8 cellular contexts compared by ENCODE assay signal in genomic region chr11:67504950-67505561, GRCh38. TPM values are rescaled to one million over a fixed set of nuclear protein-coding genes. Genes with fewer than 3 reads are reported as not detected.
A peak's percentile ranks its signal among the peaks of the same experiment; 100 is the strongest.
DNase-seq lines count a peak whose midpoint lies in the region; ATAC-seq and TF ChIP-seq lines count a peak whose summit lies in the region.

Gene PITPNM1 (minus strand): TSS chr11:67505363. CDS start chr11:67504180, 1,183 bp downstream.

- peak within 1 kb of the TSS; percentile 82 for H3K9ac ChIP-seq in SK-N-SH

- peaks cover 39% of the 10 kb centered on the region for H3K4me1 ChIP-seq in Caco-2
- peaks cover 10 to 36% of the 10 kb centered on the region in 2 experiments for H3K4me1 ChIP-seq in SK-N-SH (ENCODE audit: control insufficient read depth in 1 of 2, insufficient read depth in 2 of 2, low read depth in 1 of 2, low read length in 1 of 2)
- peaks cover 4% of the 10 kb centered on the region for H3K4me1 ChIP-seq in cardiac muscle cell (ENCODE audit: low read depth)
- peaks cover 0 to 18% of the 10 kb centered on the region in 2 donors for H3K4me1 ChIP-seq in uterus

- TF ChIP-seq EP300 in SK-N-SH (IDR thresholded peaks at IDR 0.05; ENCODE audit: borderline replicate concordance in 1 of 2, low read depth in 1 of 2, low read length in 1 of 2), result no peak

- H3K27me3 Mint-ChIP-seq in Caco-2 (ENCODE audit: insufficient read depth, unreplicated experiment), result no peaks in the 10 kb centered on the region
- H3K27me3 Mint-ChIP-seq in activated naive CD8-positive, alpha-beta T cell treated with anti-CD3 and anti-CD28 coated beads for 36 hours, result no peaks in the 10 kb centered on the region

- H3K27me3 ChIP-seq in Caco-2 (replicated peaks; ENCODE audit: control insufficient read depth, insufficient read depth, low read length) (no peaks in the 10 kb centered on the region), SK-N-SH (ENCODE audit: insufficient read depth) (no peaks in the 10 kb centered on the region), cardiac muscle cell (peaks cover 9% of the 10 kb centered on the region), uterus (no peaks in the 10 kb centered on the region)

- WGBS in SK-N-SH (ENCODE audit: low lambda C conversion rate), result 0% methylated on average over 7 of the region's 58 CpGs

- no peaks in the 10 kb centered on the region for H3K9me3 Mint-ChIP-seq in Caco-2 (ENCODE audit: unreplicated experiment)
- H3K9me3 Mint-ChIP-seq in activated naive CD8-positive, alpha-beta T cell treated with anti-CD3 and anti-CD28 coated beads for 36 hours, result no peaks in the 10 kb centered on the region

- H3K36me3 ChIP-seq in Caco-2 (ENCODE audit: control insufficient read depth, insufficient read depth, low read length), result peaks cover 3% of the 10 kb centered on the region; the same call in 1 of the 2 replicates
- peaks cover 10 to 19% of the 10 kb centered on the region in 2 experiments for H3K36me3 ChIP-seq in SK-N-SH (replicated peaks in 1 of 2; ENCODE audit: control insufficient read depth in 1 of 2, insufficient read depth in 2 of 2, low read length in 1 of 2)
- no peaks in the 10 kb centered on the region for H3K36me3 ChIP-seq in cardiac muscle cell
- no peaks in the 10 kb centered on the region for H3K36me3 ChIP-seq in uterus

- H3K9me2 ChIP-seq in SK-N-SH, result no peaks in the 10 kb centered on the region

- peaks cover 41% of the 10 kb centered on the region for H3K4me1 Mint-ChIP-seq in Caco-2 (ENCODE audit: low read depth, unreplicated experiment)
- H3K4me1 Mint-ChIP-seq in activated naive CD8-positive, alpha-beta T cell treated with anti-CD3 and anti-CD28 coated beads for 36 hours, result peaks cover 49% of the 10 kb centered on the region

- H3K4me2 ChIP-seq in SK-N-SH, result peak within 1 kb of the TSS; percentile 95

- ATAC-seq in HG03108 (IDR thresholded peaks at IDR 0.05; ENCODE audit: unreplicated experiment), result peak; percentile 18

- POLR2A ChIA-PET in Caco-2 (lab: Charles Lee) (no interaction called here), SK-N-SH (lab: Yijun Ruan, JAX) (interaction anchor here (0.7 to 1.0 kb wide), 2 partner anchors 114 to 138 kb away, joined by 3 to 4 read pairs; partner anchors contain the start of gene RAD9A)

- peaks cover 13% of the 10 kb centered on the region for H4K20me1 ChIP-seq in SK-N-SH (ENCODE audit: insufficient read depth)

- H3F3A ChIP-seq in SK-N-SH (replicated peaks; ENCODE audit: insufficient read depth), result peaks cover 24% of the 10 kb centered on the region

- peaks cover 29% of the 10 kb centered on the region for H3K79me2 ChIP-seq in SK-N-SH (ENCODE audit: insufficient read depth)

- intact Hi-C loops in Caco-2 (cut with micrococcal nuclease; ENCODE audit: unreplicated experiment), result loop anchor here (1.0 to 10.0 kb wide), 5 partner anchors 22 to 390 kb away; partner anchors contain the start of genes AIP, CORO1B, KDM2A and PPP1CA
- intact Hi-C loops in uterus (cut with DNase I; ENCODE audit: low total_unique reads), result loop anchor here (5.0 kb wide), 1 partner anchor 108 kb away; no protein-coding TSS in a partner anchor

- peak within 1 kb of the TSS; percentile 80 to 87 for H3K27ac ChIP-seq in SK-N-SH (ENCODE audit: low read depth in 2 of 2, low read length in 1 of 2)
- H3K27ac ChIP-seq in cardiac muscle cell, result peak within 1 kb of the TSS; percentile 2
- H3K27ac ChIP-seq in uterus, result peak within 1 kb of the TSS; percentile 76 to 93

- no peaks in the 10 kb centered on the region for H3K9me3 ChIP-seq in Caco-2
- no peaks in the 10 kb centered on the region for H3K9me3 ChIP-seq in SK-N-SH
- H3K9me3 ChIP-seq in cardiac muscle cell (ENCODE audit: low read depth), result no peaks in the 10 kb centered on the region
- H3K9me3 ChIP-seq in uterus, result no peaks in the 10 kb centered on the region

- peak within 1 kb of the TSS; percentile 99 for H3K4me3 Mint-ChIP-seq in Caco-2 (ENCODE audit: unreplicated experiment)
- peak within 1 kb of the TSS; percentile 89 for H3K4me3 Mint-ChIP-seq in activated naive CD8-positive, alpha-beta T cell treated with anti-CD3 and anti-CD28 coated beads for 36 hours

- peak within 1 kb of the TSS; percentile 100 for H3K27ac Mint-ChIP-seq in Caco-2 (ENCODE audit: unreplicated experiment)
- H3K27ac Mint-ChIP-seq in activated naive CD8-positive, alpha-beta T cell treated with anti-CD3 and anti-CD28 coated beads for 36 hours, result peak within 1 kb of the TSS; percentile 88

- TF ChIP-seq RAD21 in SK-N-SH (IDR thresholded peaks at IDR 0.05; ENCODE audit: low read length), result no peak

- no peak within 1 kb of the TSS for H2AFZ ChIP-seq in SK-N-SH (ENCODE audit: low read depth)

- no TSS peak for BruUV-seq in Caco-2 (replicated peaks; lab: Mats Ljungman, UMichigan)

- TF ChIP-seq POLR2A in uterus (IDR thresholded peaks at IDR 0.05), result no peak

- DNase-seq in Caco-2 (peak; percentile 83 to 90), SK-N-SH (peak; percentile 86), cardiac muscle cell (ENCODE audit: low read depth in 1 of 2, low spot score in 1 of 2) (peak; percentile 68 to 69), pons (ENCODE audit: low spot score) (peak; percentile 32), uterus (peak in 1 of 2 donors; percentile 68), D341Med (ENCODE audit: low spot score) (no peak)
- peak; percentile 84 for DNase-seq in activated naive CD8-positive, alpha-beta T cell treated with anti-CD3 and anti-CD28 coated beads for 36 hours

- no peak for TF ChIP-seq CTCF in Caco-2 (IDR thresholded peaks at IDR 0.05; ENCODE audit: insufficient read depth in 1 of 2, low read depth in 1 of 2, low read length in 1 of 2, severe bottlenecking in 1 of 2, unreplicated experiment in 1 of 2)
- no peak for TF ChIP-seq CTCF in SK-N-SH (IDR thresholded peaks at IDR 0.05)
- TF ChIP-seq CTCF in cardiac muscle cell (IDR thresholded peaks at IDR 0.05; ENCODE audit: low read depth, low read length), result no peak
- TF ChIP-seq CTCF in uterus (IDR thresholded peaks at IDR 0.05), result peak in 1 of 4 experiments; percentile 2

- CTCF ChIA-PET in Caco-2 (lab: Charles Lee), result interaction anchor here (0.6 to 1.7 kb wide), 2 partner anchors 104 to 125 kb away, joined by 3 to 4 read pairs; partner anchors contain the start of gene PPP1CA
- CTCF ChIA-PET in SK-N-SH (lab: Yijun Ruan, JAX), result interaction anchor here (0.6 to 1.2 kb wide), 10 partner anchors 9 to 811 kb away, joined by 3 to 5 read pairs (median 3); partner anchors contain the start of gene PPP1CA

- peak within 1 kb of the TSS; percentile 91 for H3K4me3 ChIP-seq in Caco-2 (ENCODE audit: low read depth, low read length)
- H3K4me3 ChIP-seq in SK-N-SH (ENCODE audit: low read depth in 2 of 2, low read length in 1 of 2), result peak within 1 kb of the TSS; percentile 80 to 88
- peak within 1 kb of the TSS; percentile 53 for H3K4me3 ChIP-seq in cardiac muscle cell
- peak within 1 kb of the TSS; percentile 35 to 51 for H3K4me3 ChIP-seq in uterus

- peaks cover 67% of the 10 kb centered on the region for H3K36me3 Mint-ChIP-seq in Caco-2 (ENCODE audit: insufficient read depth, unreplicated experiment)
- H3K36me3 Mint-ChIP-seq in activated naive CD8-positive, alpha-beta T cell treated with anti-CD3 and anti-CD28 coated beads for 36 hours, result peaks cover 22% of the 10 kb centered on the region

TF ChIP-seq in SK-N-SH, 30 proteins besides CTCF, POLR2A, EP300 and RAD21 (continues in another document):
- TF ChIP-seq EZH2phosphoT487 (IDR thresholded peaks at IDR 0.05; ENCODE audit: borderline replicate concordance, low read depth) (no peak), USF1 (IDR thresholded peaks at IDR 0.05; ENCODE audit: borderline replicate concordance, low read depth) (no peak), TCF12 (IDR thresholded peaks at IDR 0.05) (no peak), IRF3 (IDR thresholded peaks at IDR 0.05; ENCODE audit: low read depth, low read length) (no peak), ELF1 (IDR thresholded peaks at IDR 0.05) (no peak), RCOR1 (IDR thresholded peaks at IDR 0.05; ENCODE audit: low read length) (no peak), ZBTB33 (IDR thresholded peaks at IDR 0.05; ENCODE audit: borderline replicate concordance, low read depth) (no peak)

RNA-seq across cellular contexts. Expression of gene PITPNM1, which starts in this region (rescaled TPM):
- 65.0 and 78.3 TPM in 2 replicates for total RNA-seq in Caco-2 (2022)
- polyA plus RNA-seq in SK-N-SH (2012; rRNA removed), result 24.2 and 24.4 TPM in 2 replicates
- 6.8 and 11.2 TPM in 2 replicates for polyA plus RNA-seq in SK-N-SH (2012; cell fraction: cytosol; rRNA removed)
- polyA plus RNA-seq in SK-N-SH (2012; cell fraction: nucleus; rRNA removed), result 85.1 and 94.3 TPM in 2 replicates
- 10 to 100 TPM; 52.7 to 56.4 TPM for total RNA-seq in activated naive CD8-positive, alpha-beta T cell treated with anti-CD3 and anti-CD28 coated beads for 36 hours
- total RNA-seq in cardiac muscle cell, result 58.5 and 117 TPM in 2 replicates
- 24.8 and 26.3 TPM in 2 replicates for polyA plus RNA-seq in cardiac muscle cell
- total RNA-seq in uterus, result 10 to 100 TPM in 3 of 4 donors, 1 to 10 TPM in 1; 7.9 to 89.7 (median 15.2) TPM

Comparison
In these comparisons a context has a peak if more than half of its experiments do, and no peak if none do; other contexts are left out.
1. H3K27ac ChIP-seq: peak in every context shown above with its lines; median percentile 84 in uterus; 84 in SK-N-SH; 2 in cardiac muscle cell.